In the genomic region with DNA sequence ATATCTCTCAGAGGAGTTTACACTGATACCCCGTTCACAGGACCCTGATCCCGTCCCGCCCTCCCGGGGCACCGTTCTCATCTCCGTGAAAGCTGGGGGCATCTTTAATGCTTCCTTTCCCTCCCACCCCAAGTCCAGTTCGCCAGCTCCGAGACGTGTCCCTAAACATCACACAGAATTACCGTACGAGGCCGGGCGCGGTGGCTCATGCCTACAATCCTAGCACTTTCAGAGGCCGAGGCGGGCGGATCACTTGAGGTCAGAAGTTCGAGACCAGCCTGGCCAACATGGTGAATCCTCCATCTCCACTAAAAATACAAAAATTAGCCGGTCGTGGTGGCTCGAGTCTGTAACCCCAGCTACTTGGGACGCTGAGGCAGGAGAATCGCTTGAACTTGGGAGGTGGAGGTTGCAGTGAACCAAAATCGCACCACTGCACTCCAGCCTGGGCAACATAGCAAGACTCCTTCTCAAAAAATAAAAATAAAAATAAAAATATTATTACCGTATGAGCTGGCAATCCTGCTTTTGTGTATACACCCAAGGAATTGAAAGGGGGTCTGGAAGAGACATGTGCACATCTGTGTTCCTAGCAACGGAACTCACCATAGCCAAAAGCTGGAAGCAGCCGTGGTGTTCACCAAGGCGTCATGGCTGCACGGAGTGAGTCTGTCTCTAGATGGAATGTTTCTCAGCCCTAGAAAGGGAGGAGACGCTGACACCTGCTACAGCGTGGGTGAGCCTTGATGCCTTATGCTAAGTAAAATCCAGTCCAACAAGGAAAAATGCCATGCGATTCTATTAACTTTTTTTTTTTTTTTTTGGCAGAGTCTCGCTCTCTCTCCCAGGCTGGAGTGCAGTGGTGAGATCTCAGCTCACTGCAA, we compare ENCODE assay signal across 1 cellular context.
TF ChIP-seq lines count a peak whose summit lies in the region.

No MANE protein-coding gene starts in this region.

TF ChIP-seq in WTC11, 78 proteins besides CTCF, POLR2A, EP300 and RAD21:
- TF ChIP-seq ZNF532 (CRISPR knock-in tag; IDR thresholded peaks at IDR 0.05; ENCODE audit: borderline replicate concordance) (no peak), ATF2 (CRISPR knock-in tag; IDR thresholded peaks at IDR 0.05; ENCODE audit: borderline replicate concordance, low read depth) (no peak), ATF6 (CRISPR knock-in tag; IDR thresholded peaks at IDR 0.05) (no peak), SOX15 (CRISPR knock-in tag; IDR thresholded peaks at IDR 0.05) (no peak), FOXP4 (CRISPR knock-in tag; IDR thresholded peaks at IDR 0.05) (no peak), MYBL2 (CRISPR knock-in tag; IDR thresholded peaks at IDR 0.05) (no peak), HMGA2 (CRISPR knock-in tag; IDR thresholded peaks at IDR 0.05) (no peak), CREB1 (CRISPR knock-in tag; IDR thresholded peaks at IDR 0.05) (no peak), KAT7 (CRISPR knock-in tag; IDR thresholded peaks at IDR 0.05; ENCODE audit: borderline replicate concordance) (no peak)
- TF ChIP-seq, protein P1, sequence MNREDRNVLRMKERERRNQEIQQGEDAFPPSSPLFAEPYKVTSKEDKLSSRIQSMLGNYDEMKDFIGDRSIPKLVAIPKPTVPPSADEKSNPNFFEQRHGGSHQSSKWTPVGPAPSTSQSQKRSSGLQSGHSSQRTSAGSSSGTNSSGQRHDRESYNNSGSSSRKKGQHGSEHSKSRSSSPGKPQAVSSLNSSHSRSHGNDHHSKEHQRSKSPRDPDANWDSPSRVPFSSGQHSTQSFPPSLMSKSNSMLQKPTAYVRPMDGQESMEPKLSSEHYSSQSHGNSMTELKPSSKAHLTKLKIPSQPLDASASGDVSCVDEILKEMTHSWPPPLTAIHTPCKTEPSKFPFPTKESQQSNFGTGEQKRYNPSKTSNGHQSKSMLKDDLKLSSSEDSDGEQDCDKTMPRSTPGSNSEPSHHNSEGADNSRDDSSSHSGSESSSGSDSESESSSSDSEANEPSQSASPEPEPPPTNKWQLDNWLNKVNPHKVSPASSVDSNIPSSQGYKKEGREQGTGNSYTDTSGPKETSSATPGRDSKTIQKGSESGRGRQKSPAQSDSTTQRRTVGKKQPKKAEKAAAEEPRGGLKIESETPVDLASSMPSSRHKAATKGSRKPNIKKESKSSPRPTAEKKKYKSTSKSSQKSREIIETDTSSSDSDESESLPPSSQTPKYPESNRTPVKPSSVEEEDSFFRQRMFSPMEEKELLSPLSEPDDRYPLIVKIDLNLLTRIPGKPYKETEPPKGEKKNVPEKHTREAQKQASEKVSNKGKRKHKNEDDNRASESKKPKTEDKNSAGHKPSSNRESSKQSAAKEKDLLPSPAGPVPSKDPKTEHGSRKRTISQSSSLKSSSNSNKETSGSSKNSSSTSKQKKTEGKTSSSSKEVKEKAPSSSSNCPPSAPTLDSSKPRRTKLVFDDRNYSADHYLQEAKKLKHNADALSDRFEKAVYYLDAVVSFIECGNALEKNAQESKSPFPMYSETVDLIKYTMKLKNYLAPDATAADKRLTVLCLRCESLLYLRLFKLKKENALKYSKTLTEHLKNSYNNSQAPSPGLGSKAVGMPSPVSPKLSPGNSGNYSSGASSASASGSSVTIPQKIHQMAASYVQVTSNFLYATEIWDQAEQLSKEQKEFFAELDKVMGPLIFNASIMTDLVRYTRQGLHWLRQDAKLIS (CRISPR knock-in tag; IDR thresholded peaks at IDR 0.05; ENCODE audit: borderline replicate concordance): no peak
- TF ChIP-seq, protein P2, sequence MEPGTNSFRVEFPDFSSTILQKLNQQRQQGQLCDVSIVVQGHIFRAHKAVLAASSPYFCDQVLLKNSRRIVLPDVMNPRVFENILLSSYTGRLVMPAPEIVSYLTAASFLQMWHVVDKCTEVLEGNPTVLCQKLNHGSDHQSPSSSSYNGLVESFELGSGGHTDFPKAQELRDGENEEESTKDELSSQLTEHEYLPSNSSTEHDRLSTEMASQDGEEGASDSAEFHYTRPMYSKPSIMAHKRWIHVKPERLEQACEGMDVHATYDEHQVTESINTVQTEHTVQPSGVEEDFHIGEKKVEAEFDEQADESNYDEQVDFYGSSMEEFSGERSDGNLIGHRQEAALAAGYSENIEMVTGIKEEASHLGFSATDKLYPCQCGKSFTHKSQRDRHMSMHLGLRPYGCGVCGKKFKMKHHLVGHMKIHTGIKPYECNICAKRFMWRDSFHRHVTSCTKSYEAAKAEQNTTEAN (CRISPR knock-in tag; IDR thresholded peaks at IDR 0.05): no peak
